Comparison of ENCODE assay signal across 1 cellular context in the genomic region with DNA sequence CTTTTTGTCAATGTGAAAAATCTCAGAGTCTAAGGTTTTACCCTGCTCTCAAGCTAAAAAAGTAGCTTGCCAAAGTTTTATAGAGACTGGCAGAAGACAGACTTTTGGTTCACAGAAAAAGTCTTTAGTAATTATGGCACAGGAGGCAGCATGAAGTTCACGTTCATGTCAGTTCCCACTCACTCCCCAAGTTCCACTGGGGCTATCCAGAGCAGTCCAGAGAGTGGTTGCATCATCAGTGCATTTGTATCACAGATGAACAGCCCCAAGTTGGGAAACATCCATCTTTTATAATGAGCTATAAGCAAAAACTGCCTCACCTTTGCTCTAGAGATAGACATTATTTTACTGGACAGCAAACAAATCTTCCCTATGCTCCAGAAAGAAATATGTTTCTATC.
TF ChIP-seq lines count a peak whose summit lies in the region.

No MANE protein-coding gene starts in this region.

TF ChIP-seq in GM23338, 12 proteins besides CTCF, POLR2A, EP300 and RAD21 (continued from another document):
- TF ChIP-seq, protein P1, sequence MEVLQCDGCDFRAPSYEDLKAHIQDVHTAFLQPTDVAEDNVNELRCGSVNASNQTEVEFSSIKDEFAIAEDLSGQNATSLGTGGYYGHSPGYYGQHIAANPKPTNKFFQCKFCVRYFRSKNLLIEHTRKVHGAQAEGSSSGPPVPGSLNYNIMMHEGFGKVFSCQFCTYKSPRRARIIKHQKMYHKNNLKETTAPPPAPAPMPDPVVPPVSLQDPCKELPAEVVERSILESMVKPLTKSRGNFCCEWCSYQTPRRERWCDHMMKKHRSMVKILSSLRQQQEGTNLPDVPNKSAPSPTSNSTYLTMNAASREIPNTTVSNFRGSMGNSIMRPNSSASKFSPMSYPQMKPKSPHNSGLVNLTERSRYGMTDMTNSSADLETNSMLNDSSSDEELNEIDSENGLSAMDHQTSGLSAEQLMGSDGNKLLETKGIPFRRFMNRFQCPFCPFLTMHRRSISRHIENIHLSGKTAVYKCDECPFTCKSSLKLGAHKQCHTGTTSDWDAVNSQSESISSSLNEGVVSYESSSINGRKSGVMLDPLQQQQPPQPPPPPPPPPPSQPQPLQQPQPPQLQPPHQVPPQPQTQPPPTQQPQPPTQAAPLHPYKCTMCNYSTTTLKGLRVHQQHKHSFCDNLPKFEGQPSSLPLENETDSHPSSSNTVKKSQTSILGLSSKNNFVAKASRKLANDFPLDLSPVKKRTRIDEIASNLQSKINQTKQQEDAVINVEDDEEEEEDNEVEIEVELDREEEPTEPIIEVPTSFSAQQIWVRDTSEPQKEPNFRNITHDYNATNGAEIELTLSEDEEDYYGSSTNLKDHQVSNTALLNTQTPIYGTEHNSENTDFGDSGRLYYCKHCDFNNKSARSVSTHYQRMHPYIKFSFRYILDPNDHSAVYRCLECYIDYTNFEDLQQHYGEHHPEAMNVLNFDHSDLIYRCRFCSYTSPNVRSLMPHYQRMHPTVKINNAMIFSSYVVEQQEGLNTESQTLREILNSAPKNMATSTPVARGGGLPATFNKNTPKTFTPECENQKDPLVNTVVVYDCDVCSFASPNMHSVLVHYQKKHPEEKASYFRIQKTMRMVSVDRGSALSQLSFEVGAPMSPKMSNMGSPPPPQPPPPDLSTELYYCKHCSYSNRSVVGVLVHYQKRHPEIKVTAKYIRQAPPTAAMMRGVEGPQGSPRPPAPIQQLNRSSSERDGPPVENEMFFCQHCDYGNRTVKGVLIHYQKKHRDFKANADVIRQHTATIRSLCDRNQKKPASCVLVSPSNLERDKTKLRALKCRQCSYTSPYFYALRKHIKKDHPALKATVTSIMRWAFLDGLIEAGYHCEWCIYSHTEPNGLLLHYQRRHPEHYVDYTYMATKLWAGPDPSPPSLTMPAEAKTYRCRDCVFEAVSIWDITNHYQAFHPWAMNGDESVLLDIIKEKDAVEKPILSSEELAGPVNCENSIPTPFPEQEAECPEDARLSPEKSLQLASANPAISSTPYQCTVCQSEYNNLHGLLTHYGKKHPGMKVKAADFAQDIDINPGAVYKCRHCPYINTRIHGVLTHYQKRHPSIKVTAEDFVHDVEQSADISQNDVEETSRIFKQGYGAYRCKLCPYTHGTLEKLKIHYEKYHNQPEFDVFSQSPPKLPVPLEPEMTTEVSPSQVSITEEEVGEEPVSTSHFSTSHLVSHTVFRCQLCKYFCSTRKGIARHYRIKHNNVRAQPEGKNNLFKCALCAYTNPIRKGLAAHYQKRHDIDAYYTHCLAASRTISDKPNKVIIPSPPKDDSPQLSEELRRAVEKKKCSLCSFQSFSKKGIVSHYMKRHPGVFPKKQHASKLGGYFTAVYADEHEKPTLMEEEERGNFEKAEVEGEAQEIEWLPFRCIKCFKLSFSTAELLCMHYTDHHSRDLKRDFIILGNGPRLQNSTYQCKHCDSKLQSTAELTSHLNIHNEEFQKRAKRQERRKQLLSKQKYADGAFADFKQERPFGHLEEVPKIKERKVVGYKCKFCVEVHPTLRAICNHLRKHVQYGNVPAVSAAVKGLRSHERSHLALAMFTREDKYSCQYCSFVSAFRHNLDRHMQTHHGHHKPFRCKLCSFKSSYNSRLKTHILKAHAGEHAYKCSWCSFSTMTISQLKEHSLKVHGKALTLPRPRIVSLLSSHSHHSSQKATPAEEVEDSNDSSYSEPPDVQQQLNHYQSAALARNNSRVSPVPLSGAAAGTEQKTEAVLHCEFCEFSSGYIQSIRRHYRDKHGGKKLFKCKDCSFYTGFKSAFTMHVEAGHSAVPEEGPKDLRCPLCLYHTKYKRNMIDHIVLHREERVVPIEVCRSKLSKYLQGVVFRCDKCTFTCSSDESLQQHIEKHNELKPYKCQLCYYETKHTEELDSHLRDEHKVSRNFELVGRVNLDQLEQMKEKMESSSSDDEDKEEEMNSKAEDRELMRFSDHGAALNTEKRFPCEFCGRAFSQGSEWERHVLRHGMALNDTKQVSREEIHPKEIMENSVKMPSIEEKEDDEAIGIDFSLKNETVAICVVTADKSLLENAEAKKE (CRISPR knock-in tag; IDR thresholded peaks at IDR 0.05), result no peak
- TF ChIP-seq, protein P2, sequence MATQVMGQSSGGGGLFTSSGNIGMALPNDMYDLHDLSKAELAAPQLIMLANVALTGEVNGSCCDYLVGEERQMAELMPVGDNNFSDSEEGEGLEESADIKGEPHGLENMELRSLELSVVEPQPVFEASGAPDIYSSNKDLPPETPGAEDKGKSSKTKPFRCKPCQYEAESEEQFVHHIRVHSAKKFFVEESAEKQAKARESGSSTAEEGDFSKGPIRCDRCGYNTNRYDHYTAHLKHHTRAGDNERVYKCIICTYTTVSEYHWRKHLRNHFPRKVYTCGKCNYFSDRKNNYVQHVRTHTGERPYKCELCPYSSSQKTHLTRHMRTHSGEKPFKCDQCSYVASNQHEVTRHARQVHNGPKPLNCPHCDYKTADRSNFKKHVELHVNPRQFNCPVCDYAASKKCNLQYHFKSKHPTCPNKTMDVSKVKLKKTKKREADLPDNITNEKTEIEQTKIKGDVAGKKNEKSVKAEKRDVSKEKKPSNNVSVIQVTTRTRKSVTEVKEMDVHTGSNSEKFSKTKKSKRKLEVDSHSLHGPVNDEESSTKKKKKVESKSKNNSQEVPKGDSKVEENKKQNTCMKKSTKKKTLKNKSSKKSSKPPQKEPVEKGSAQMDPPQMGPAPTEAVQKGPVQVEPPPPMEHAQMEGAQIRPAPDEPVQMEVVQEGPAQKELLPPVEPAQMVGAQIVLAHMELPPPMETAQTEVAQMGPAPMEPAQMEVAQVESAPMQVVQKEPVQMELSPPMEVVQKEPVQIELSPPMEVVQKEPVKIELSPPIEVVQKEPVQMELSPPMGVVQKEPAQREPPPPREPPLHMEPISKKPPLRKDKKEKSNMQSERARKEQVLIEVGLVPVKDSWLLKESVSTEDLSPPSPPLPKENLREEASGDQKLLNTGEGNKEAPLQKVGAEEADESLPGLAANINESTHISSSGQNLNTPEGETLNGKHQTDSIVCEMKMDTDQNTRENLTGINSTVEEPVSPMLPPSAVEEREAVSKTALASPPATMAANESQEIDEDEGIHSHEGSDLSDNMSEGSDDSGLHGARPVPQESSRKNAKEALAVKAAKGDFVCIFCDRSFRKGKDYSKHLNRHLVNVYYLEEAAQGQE (IDR thresholded peaks at IDR 0.05; ENCODE audit: unreplicated experiment), result no peak
- TF ChIP-seq STAT1 (IDR thresholded peaks at IDR 0.05; ENCODE audit: unreplicated experiment), result no peak
- no peak for TF ChIP-seq ZNF114 (CRISPR knock-in tag; IDR thresholded peaks at IDR 0.05)
- TF ChIP-seq EZH2 (IDR thresholded peaks at IDR 0.05; ENCODE audit: low read depth, unreplicated experiment), result no peak
